In genomic region chr18:55449412-55450140, GRCh38 we compare ENCODE assay signal across 24 cellular contexts.
"Had no signal": no experiment of that assay in that cellular context is flagged by ENCODE, and none has a peak within 500 bp of the region (broad histone marks: within the 10 kb centered on the region; RNA-seq: fewer than 3 reads in every experiment).

No MANE protein-coding gene starts in this region.

- H2AFZ ChIP-seq: PC-9 had no signal

- H3K27ac Mint-ChIP-seq: activated CD4-positive, alpha-beta memory T cell treated with anti-CD3 and anti-CD28 coated beads, Interleukin-2, amount 10 ng/mL, durations not matched to agents 7 days and 5 days; activated CD4-positive, alpha-beta T cell treated with anti-CD3 and anti-CD28 coated beads for 36 hours; activated naive CD8-positive, alpha-beta T cell treated with anti-CD3 and anti-CD28 coated beads, Interleukin-2, amount 10 ng/mL, durations not matched to agents 7 days and 5 days; activated T-cell treated with anti-CD3 and anti-CD28 coated beads, Interleukin-2, amount 50 U/mL, for 72 hours; T-cell had no signal

- H3K9me3 ChIP-seq: adrenal gland had no signal

- H3K9me3 Mint-ChIP-seq: activated naive CD8-positive, alpha-beta T cell treated with anti-CD3 and anti-CD28 coated beads, Interleukin-2, amount 10 ng/mL, durations not matched to agents 7 days and 5 days; T-cell had no signal

- H3K4me3 ChIP-seq: adrenal gland, PC-9, SK-N-MC had no signal

- H3K27me3 Mint-ChIP-seq: activated CD4-positive, alpha-beta memory T cell treated with anti-CD3 and anti-CD28 coated beads, Interleukin-2, amount 10 ng/mL, durations not matched to agents 7 days and 5 days; activated CD4-positive, alpha-beta T cell treated with anti-CD3 and anti-CD28 coated beads for 36 hours; activated naive CD8-positive, alpha-beta T cell treated with anti-CD3 and anti-CD28 coated beads, Interleukin-2, amount 10 ng/mL, durations not matched to agents 7 days and 5 days had no signal

- H3K36me3 ChIP-seq: adrenal gland had no signal

- H3K4me3 Mint-ChIP-seq: activated CD4-positive, alpha-beta memory T cell treated with anti-CD3 and anti-CD28 coated beads, Interleukin-2, amount 10 ng/mL, durations not matched to agents 7 days and 5 days; activated CD4-positive, alpha-beta T cell treated with anti-CD3 and anti-CD28 coated beads for 36 hours; activated naive CD8-positive, alpha-beta T cell treated with anti-CD3 and anti-CD28 coated beads, Interleukin-2, amount 10 ng/mL, durations not matched to agents 7 days and 5 days; activated T-cell treated with anti-CD3 and anti-CD28 coated beads, Interleukin-2, amount 50 U/mL, for 72 hours; T-cell had no signal

- H3K4me1 Mint-ChIP-seq: activated CD4-positive, alpha-beta memory T cell treated with anti-CD3 and anti-CD28 coated beads, Interleukin-2, amount 10 ng/mL, durations not matched to agents 7 days and 5 days; activated CD4-positive, alpha-beta T cell treated with anti-CD3 and anti-CD28 coated beads for 36 hours; activated naive CD8-positive, alpha-beta T cell treated with anti-CD3 and anti-CD28 coated beads, Interleukin-2, amount 10 ng/mL, durations not matched to agents 7 days and 5 days; T-cell had no signal

- H3K27me3 ChIP-seq: adrenal gland had no signal

- DNase-seq: activated CD4-positive, alpha-beta memory T cell treated with anti-CD3 and anti-CD28 coated beads, Interleukin-2, amount 10 ng/mL, durations not matched to agents 7 days and 5 days; activated CD4-positive, alpha-beta T cell treated with anti-CD3 and anti-CD28 coated beads for 36 hours; activated CD4-positive, alpha-beta T cell treated with anti-CD3 and anti-CD28 coated beads, Interleukin-2, amount 50 U/mL, for 1 hour; activated CD8-positive, alpha-beta memory T cell treated with anti-CD3 and anti-CD28 coated beads, Interleukin-2, amount 50 U/mL, for 4 hours; activated naive CD4-positive, alpha-beta T cell treated with anti-CD3 and anti-CD28 coated beads, Interleukin-2, amount 50 U/mL, for 16 hours; activated naive CD8-positive, alpha-beta T cell treated with anti-CD3 and anti-CD28 coated beads, Interleukin-2, amount 10 ng/mL, durations not matched to agents 7 days and 5 days; activated T-cell treated with anti-CD3 and anti-CD28 coated beads, Interleukin-2, amount 50 U/mL, for 72 hours; adrenal gland; aorta; central memory CD4-positive, alpha-beta T cell; NCI-H1092 treated with DMSO at 0.1 percent for 48 hours; NCI-H1417 treated with DMSO at 0.1 percent for 48 hours; NCI-H1694; NCI-H2029; NCI-H2107; NCI-H345; NCI-H510A; NCI-H526 treated with DMSO at 0.1 percent for 48 hours; NK-92 treated with Interleukin-12 subunit alpha and Interleukin-12 subunit beta, amount 100 ng/mL, for 24 hours; PC-9; T-cell; T-helper 2 cell; T1000 had no signal

- H3K36me3 Mint-ChIP-seq: activated naive CD8-positive, alpha-beta T cell treated with anti-CD3 and anti-CD28 coated beads, Interleukin-2, amount 10 ng/mL, durations not matched to agents 7 days and 5 days; T-cell had no signal

- H3K27ac ChIP-seq: adrenal gland, PC-9, SK-N-MC had no signal

- ATAC-seq: activated CD4-positive, alpha-beta T cell treated with anti-CD3 and anti-CD28 coated beads for 36 hours; activated T-cell treated with anti-CD3 and anti-CD28 coated beads, Interleukin-2, amount 50 U/mL, for 72 hours; T-cell had no signal

- H3K4me2 ChIP-seq: PC-9 had no signal
